ENCODE assay signal across 9 cellular contexts in genomic region chr1:210292276-210292851, GRCh38. TPM values are rescaled to one million over a fixed set of nuclear protein-coding genes. Genes with fewer than 3 reads are reported as not detected.
DNase-seq lines count a peak whose midpoint lies in the region; ATAC-seq and TF ChIP-seq lines count a peak whose summit lies in the region.
"Had no signal": no experiment of that assay in that cellular context is flagged by ENCODE, and none has a peak within 500 bp of the region (broad histone marks: within the 10 kb centered on the region; RNA-seq: fewer than 3 reads in every experiment).

No MANE protein-coding gene starts in this region.

- DNase-seq in NCI-H1417 (lab: John Stamatoyannopoulos, UW) (peak; percentile 22 to 84 (median 73)), NCI-H1417 treated with DMSO at 0.1 percent for 48 hours (lab: John Stamatoyannopoulos, UW) (no peak), T-helper 2 cell (peak in 4 of 5 experiments; percentile 3 to 25 (median 13)), cerebellum (ENCODE audit: low spot score) (peak; percentile 10), right lobe of liver (peak in 2 of 3 donors; percentile 61 to 63), foreskin melanocyte (no peak)
- DNase-seq in stimulated activated CD8-positive, alpha-beta memory T cell treated with anti-CD3 and anti-CD28 coated beads, Interleukin-15, amount 100 ng/mL, for 24 hours (ENCODE audit: low read depth): peak; percentile 5

- no peak for TF ChIP-seq POLR2A in right lobe of liver (IDR thresholded peaks at IDR 0.05)

- peak overlapping the region in 2 of 3 donors; percentile 31 to 40 for H3K4me3 ChIP-seq in right lobe of liver

- ATAC-seq in HG03159 (IDR thresholded peaks at IDR 0.05; ENCODE audit: unreplicated experiment) (peak; percentile 76), right lobe of liver (peak; percentile 78 to 94 (median 82))

- peak in 3 of 4 donors; percentile 26 to 42 (median 34) for TF ChIP-seq CTCF in right lobe of liver (IDR thresholded peaks at IDR 0.05)

- intact Hi-C loops in right lobe of liver (cut with DNase I): loop anchor here in 1 of 2 donors (10.0 kb wide), 1 partner anchor 158 kb away; no protein-coding TSS in a partner anchor

- no peaks in the 10 kb centered on the region for H3K36me3 ChIP-seq in right lobe of liver

- H3K4me1 ChIP-seq in right lobe of liver: peaks cover 0 to 11% (median 0%) of the 10 kb centered on the region in 4 donors

- H3K27ac ChIP-seq in right lobe of liver: no peak overlapping the region

- H3K9me3 ChIP-seq in right lobe of liver: no peaks in the 10 kb centered on the region

- peaks cover 0 to 5% of the 10 kb centered on the region in 2 donors for H3K27me3 ChIP-seq in right lobe of liver

- WGBS in right lobe of liver (ENCODE audit: insufficient coverage, low coverage, low lambda C conversion rate, missing lambda C conversion rate): 2% methylated on average over 12 of the region's 52 CpGs

RNA-seq across cellular contexts. Expression of gene HHAT, which starts 36.3 kb away (rescaled TPM):
- total RNA-seq in cerebellum (7.6 TPM), right lobe of liver (1 to 10 TPM; 2.2 to 4.1 (median 2.7) TPM)

RNA-seq across cellular contexts. Expression of gene SERTAD4, which starts 59.8 kb away (rescaled TPM):
- total RNA-seq in cerebellum (8.3 TPM), right lobe of liver (not detected)
- total RNA-seq: CD4-positive, CD25-positive, alpha-beta regulatory T cell had no signal

Comparison
In these comparisons a context has a peak if more than half of its experiments do, and no peak if none do; other contexts are left out.
1. DNase-seq: peak in NCI-H1417 (3 of 3), T-helper 2 cell (4 of 5), cerebellum (single experiment), right lobe of liver (2 of 3) and stimulated activated CD8-positive, alpha-beta memory T cell treated with anti-CD3 and anti-CD28 coated beads, Interleukin-15, amount 100 ng/mL, for 24 hours (single experiment); none in NCI-H1417 treated with DMSO at 0.1 percent for 48 hours (single experiment) and foreskin melanocyte (single experiment).